In genomic region chr13:113528798-113529180, GRCh38 we compare ENCODE assay signal across 23 cellular contexts. TPM values are rescaled to one million over a fixed set of nuclear protein-coding genes. Genes with fewer than 3 reads are reported as not detected.
DNase-seq lines count a peak whose midpoint lies in the region; ATAC-seq and TF ChIP-seq lines count a peak whose summit lies in the region.
"Had no signal": no experiment of that assay in that cellular context is flagged by ENCODE, and none has a peak within 500 bp of the region (broad histone marks: within the 10 kb centered on the region; RNA-seq: fewer than 3 reads in every experiment).

No MANE protein-coding gene starts in this region.

- no peak overlapping the region for H3K4me3 Mint-ChIP-seq in CD14-positive monocyte
- H3K4me3 Mint-ChIP-seq in nephron progenitor cell = no peak overlapping the region
- H3K4me3 Mint-ChIP-seq: CD4-positive, alpha-beta T cell; HFFc6 had no signal

- DNase-seq in NCI-H1092 treated with DMSO at 0.1 percent for 48 hours (lab: John Stamatoyannopoulos, UW) (peak; percentile 51), NCI-H1092 (lab: John Stamatoyannopoulos, UW) (no peak), CD14-positive monocyte (ENCODE audit: low spot score) (no peak), SJSA1 (ENCODE audit: low read depth in 1 of 2, low spot score in 2 of 2) (no peak), nephron progenitor cell (no peak), ovary (no peak), NCI-H774 (lab: John Stamatoyannopoulos, UW) (no peak)
- DNase-seq: ACHN; CD4-positive, alpha-beta T cell; GOT3; HFFc6; KBM-7; NCI-H1694 treated with DMSO at 0.1 percent for 48 hours; NCI-H2107; NCI-H446 treated with DMSO at 0.1 percent for 48 hours; NCI-H526; PC-9; Right ventricle myocardium superior had no signal

- intact Hi-C loops in CD14-positive monocyte (cut with micrococcal nuclease) (no loop called here), ovary (cut with DNase I) (no loop called here)

- H3K27ac Mint-ChIP-seq in CD14-positive monocyte = peak overlapping the region in 4 of 7 donors; percentile 3 to 86 (median 73)
- H3K27ac Mint-ChIP-seq in nephron progenitor cell = peak overlapping the region; percentile 66
- H3K27ac Mint-ChIP-seq: CD4-positive, alpha-beta T cell; HFFc6 had no signal

- no peak for TF ChIP-seq POLR2A in ovary (IDR thresholded peaks at IDR 0.05)

- TF ChIP-seq EP300 in ovary (IDR thresholded peaks at IDR 0.05) = no peak

- H3K4me1 Mint-ChIP-seq in CD14-positive monocyte = peaks cover 32% of the 10 kb centered on the region
- peaks cover 44% of the 10 kb centered on the region for H3K4me1 Mint-ChIP-seq in nephron progenitor cell

- peaks cover 49 to 59% of the 10 kb centered on the region in 2 donors for H3K36me3 Mint-ChIP-seq in CD14-positive monocyte
- H3K36me3 Mint-ChIP-seq in nephron progenitor cell (ENCODE audit: low read depth) = peaks cover 68% of the 10 kb centered on the region

- peak overlapping the region; percentile 93 for H3K27ac ChIP-seq in SJSA1
- no peak overlapping the region for H3K27ac ChIP-seq in ovary
- H3K27ac ChIP-seq: 22Rv1, PC-9, SK-N-MC had no signal

- H3K4me1 ChIP-seq in SJSA1 (replicated peaks) (peaks cover 48% of the 10 kb centered on the region), ovary (ENCODE audit: insufficient read depth) (peaks cover 2% of the 10 kb centered on the region)
- H3K4me1 ChIP-seq: HAP-1 had no signal

- ATAC-seq in HG02884 (IDR thresholded peaks at IDR 0.05; ENCODE audit: unreplicated experiment) = no peak

- H3K4me3 ChIP-seq in SJSA1 (no peak overlapping the region), ovary (no peak overlapping the region)
- H3K4me3 ChIP-seq: HAP-1, PC-9, SK-N-MC had no signal

- H3K9me3 Mint-ChIP-seq in CD14-positive monocyte = peaks cover 0 to 3% (median 0%) of the 10 kb centered on the region in 7 donors
- H3K9me3 Mint-ChIP-seq in nephron progenitor cell = peaks cover 5% of the 10 kb centered on the region
- H3K9me3 Mint-ChIP-seq: CD4-positive, alpha-beta T cell; HFFc6 had no signal

- H3K9me3 ChIP-seq in SJSA1 (replicated peaks) = no peaks in the 10 kb centered on the region
- no peaks in the 10 kb centered on the region for H3K9me3 ChIP-seq in ovary
- H3K9me3 ChIP-seq: BE2C, HAP-1 had no signal

- 90 to 93% (median 93%) methylated on average over 11 of the region's 11 CpGs for WGBS in ovary, 3 donors

- H3K36me3 ChIP-seq in SJSA1 (peaks cover 38% of the 10 kb centered on the region), ovary (no peaks in the 10 kb centered on the region)

- no peaks in the 10 kb centered on the region for H3K27me3 Mint-ChIP-seq in CD14-positive monocyte (ENCODE audit: low read depth in 3 of 3)
- H3K27me3 Mint-ChIP-seq in nephron progenitor cell (ENCODE audit: low read depth, poor library complexity) = no peaks in the 10 kb centered on the region
- H3K27me3 Mint-ChIP-seq: CD4-positive, alpha-beta T cell had no signal

- no peak for TF ChIP-seq CTCF in CD14-positive monocyte (IDR thresholded peaks at IDR 0.05)
- TF ChIP-seq CTCF in nephron progenitor cell (IDR thresholded peaks at IDR 0.05) = no peak
- TF ChIP-seq CTCF in ovary (IDR thresholded peaks at IDR 0.05) = no peak

- H3K27me3 ChIP-seq in SJSA1 (replicated peaks) = no peaks in the 10 kb centered on the region
- H3K27me3 ChIP-seq in ovary = no peaks in the 10 kb centered on the region
- H3K27me3 ChIP-seq: BE2C had no signal

RNA-seq across cellular contexts. Expression of gene DCUN1D2, which starts 38.3 kb away (rescaled TPM):
- polyA plus RNA-seq in CD14-positive monocyte = 1 to 10 TPM; 3.1 to 6.1 TPM
- 10.7 and 17.8 TPM in 2 replicates for total RNA-seq in SJSA1 (2014; rRNA removed; shearing (Covaris generic))
- total RNA-seq in ovary = 10 to 100 TPM; 12.1 to 31.4 (median 17.6) TPM
- 10 to 100 TPM in 1 of 2 donors, 1 to 10 TPM in 1; 9.7 to 15.4 TPM for polyA plus RNA-seq in ovary

RNA-seq across cellular contexts. Expression of gene TFDP1, which starts 55.8 kb away (rescaled TPM):
- 10 to 100 TPM; 37.6 to 54.0 TPM for polyA plus RNA-seq in CD14-positive monocyte
- 397 and 423 TPM in 2 replicates for total RNA-seq in SJSA1 (2014; rRNA removed; shearing (Covaris generic))
- 10 to 100 TPM in 6 of 7 donors, 1 to 10 TPM in 1; 8.8 to 45.6 (median 33.8) TPM for total RNA-seq in ovary
- 10 to 100 TPM; 22.2 to 40.5 TPM for polyA plus RNA-seq in ovary
